ENCODE assay signal across 15 cellular contexts in the genomic region with DNA sequence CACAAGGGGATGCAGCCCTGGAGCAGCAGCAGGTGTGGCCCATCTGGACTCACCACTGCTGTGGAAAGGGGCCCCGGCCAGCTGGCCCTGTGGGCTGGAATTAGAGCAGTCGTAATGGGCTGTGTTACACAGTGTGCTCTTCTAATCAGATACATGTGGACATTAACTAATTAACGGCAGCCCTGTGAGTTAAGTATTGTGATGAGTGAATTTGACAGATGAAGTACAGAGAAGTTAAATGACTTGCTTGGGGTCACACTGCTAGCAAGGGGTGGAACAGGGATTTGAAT. TPM values are rescaled to one million over a fixed set of nuclear protein-coding genes. Genes with fewer than 3 reads are reported as not detected.
A peak's percentile ranks its signal among the peaks of the same experiment; 100 is the strongest.
DNase-seq lines count a peak whose midpoint lies in the region; ATAC-seq and TF ChIP-seq lines count a peak whose summit lies in the region.
"Had no signal": no experiment of that assay in that cellular context is flagged by ENCODE, and none has a peak within 500 bp of the region (broad histone marks: within the 10 kb centered on the region; RNA-seq: fewer than 3 reads in every experiment).

No MANE protein-coding gene starts in this region.

- no peak overlapping the region for H3K4me3 ChIP-seq in right atrium auricular region
- H3K4me3 ChIP-seq: GM23248, SK-N-MC, suprapubic skin had no signal

- H3K9me3 ChIP-seq in right atrium auricular region, result no peaks in the 10 kb centered on the region
- H3K9me3 ChIP-seq: suprapubic skin had no signal

- H3K27ac ChIP-seq in right atrium auricular region, result peak overlapping the region in 1 of 2 donors; percentile 8
- H3K27ac ChIP-seq: GM23248, SK-N-MC, suprapubic skin had no signal

- H3K36me3 Mint-ChIP-seq in mesothelial cell of epicardium, result peaks cover 2% of the 10 kb centered on the region

- peak; percentile 64 for DNase-seq in Right ventricle myocardium superior
- DNase-seq in right atrium auricular region (ENCODE audit: low spot score), result no peak
- no peak for DNase-seq in mesothelial cell of epicardium (ENCODE audit: low spot score in 2 of 2, unreplicated experiment in 2 of 2)
- no peak for DNase-seq in NCI-H1092 treated with DMSO at 0.1 percent for 48 hours (lab: John Stamatoyannopoulos, UW)
- DNase-seq in NCI-H146 treated with DMSO at 0.1 percent for 48 hours (lab: John Stamatoyannopoulos, UW; ENCODE audit: unreplicated experiment), result no peak
- no peak for DNase-seq in activated CD4-positive, alpha-beta T cell treated with anti-CD3 and anti-CD28 coated beads, Interleukin-2, amount 50 U/mL, for 4 hours
- DNase-seq: activated effector memory CD4-positive, alpha-beta T cell treated with anti-CD3 and anti-CD28 coated beads, Interleukin-2, amount 50 U/mL, for 16 hours; dermis blood vessel endothelial cell; GM23248; naive thymus-derived CD8-positive, alpha-beta T cell; NCI-H1048 had no signal

- peak overlapping the region; percentile 3 for H3K27ac Mint-ChIP-seq in mesothelial cell of epicardium

- intact Hi-C loops in Right ventricle myocardium superior (cut with DNase I), result no loop called here

- TF ChIP-seq CTCF in right atrium auricular region (IDR thresholded peaks at IDR 0.05), result no peak
- TF ChIP-seq CTCF in mesothelial cell of epicardium (IDR thresholded peaks at IDR 0.05; ENCODE audit: unreplicated experiment), result no peak

- peaks cover 0 to 25% of the 10 kb centered on the region in 2 donors for H3K4me1 ChIP-seq in right atrium auricular region

- H3K9me3 Mint-ChIP-seq in mesothelial cell of epicardium, result no peaks in the 10 kb centered on the region
- H3K9me3 Mint-ChIP-seq: naive thymus-derived CD8-positive, alpha-beta T cell had no signal

- no peaks in the 10 kb centered on the region for H3K36me3 ChIP-seq in right atrium auricular region

- H3K27me3 ChIP-seq in right atrium auricular region, result no peaks in the 10 kb centered on the region
- H3K27me3 ChIP-seq: suprapubic skin had no signal

- peaks cover 3% of the 10 kb centered on the region for H3K27me3 Mint-ChIP-seq in mesothelial cell of epicardium (ENCODE audit: low read depth)
- H3K27me3 Mint-ChIP-seq: naive thymus-derived CD8-positive, alpha-beta T cell had no signal

- no peak overlapping the region for H3K4me3 Mint-ChIP-seq in mesothelial cell of epicardium
- H3K4me3 Mint-ChIP-seq: naive thymus-derived CD8-positive, alpha-beta T cell had no signal

- peaks cover 49% of the 10 kb centered on the region for H3K4me1 Mint-ChIP-seq in mesothelial cell of epicardium

- peak; percentile 86 for ATAC-seq in Right ventricle myocardium superior (ENCODE audit: poor library complexity)
- ATAC-seq in SK-N-SH treated with all-trans-retinoic acid at 6 μM for 48 hours, result peak; percentile 64
- no peak for ATAC-seq in HG03175 (IDR thresholded peaks at IDR 0.05; ENCODE audit: unreplicated experiment)
- ATAC-seq: naive thymus-derived CD8-positive, alpha-beta T cell had no signal

TF ChIP-seq in SK-N-SH treated with all-trans-retinoic acid at 6 μM for 48 hours, 23 proteins besides CTCF, POLR2A, EP300 and RAD21:
- no peak for TF ChIP-seq OSR1 (CRISPR knock-in tag; IDR thresholded peaks at IDR 0.05)
- TF ChIP-seq TCF4 (CRISPR knock-in tag; IDR thresholded peaks at IDR 0.05; ENCODE audit: borderline replicate concordance), result peak; percentile 93
- no peak for TF ChIP-seq PPARA (CRISPR knock-in tag; IDR thresholded peaks at IDR 0.05; ENCODE audit: borderline replicate concordance)
- TF ChIP-seq, protein P1, sequence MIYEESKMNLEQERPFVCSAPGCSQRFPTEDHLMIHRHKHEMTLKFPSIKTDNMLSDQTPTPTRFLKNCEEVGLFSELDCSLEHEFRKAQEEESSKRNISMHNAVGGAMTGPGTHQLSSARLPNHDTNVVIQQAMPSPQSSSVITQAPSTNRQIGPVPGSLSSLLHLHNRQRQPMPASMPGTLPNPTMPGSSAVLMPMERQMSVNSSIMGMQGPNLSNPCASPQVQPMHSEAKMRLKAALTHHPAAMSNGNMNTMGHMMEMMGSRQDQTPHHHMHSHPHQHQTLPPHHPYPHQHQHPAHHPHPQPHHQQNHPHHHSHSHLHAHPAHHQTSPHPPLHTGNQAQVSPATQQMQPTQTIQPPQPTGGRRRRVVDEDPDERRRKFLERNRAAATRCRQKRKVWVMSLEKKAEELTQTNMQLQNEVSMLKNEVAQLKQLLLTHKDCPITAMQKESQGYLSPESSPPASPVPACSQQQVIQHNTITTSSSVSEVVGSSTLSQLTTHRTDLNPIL (CRISPR knock-in tag; IDR thresholded peaks at IDR 0.05; ENCODE audit: low read depth), result no peak
- no peak for TF ChIP-seq ISL1 (CRISPR knock-in tag; IDR thresholded peaks at IDR 0.05)

RNA-seq across cellular contexts. Expression of gene MDM4, which starts 58.6 kb away (rescaled TPM):
- 24.2 TPM for total RNA-seq in Right ventricle myocardium superior
- total RNA-seq in right atrium auricular region, result 10 to 100 TPM; 18.1 to 18.3 TPM
- total RNA-seq in mesothelial cell of epicardium, result 132 to 154 TPM (median 136 TPM) in 3 replicates
